20 cellular contexts compared by ENCODE assay signal in genomic region chr6:115735610-115736009, GRCh38.
A peak's percentile ranks its signal among the peaks of the same experiment; 100 is the strongest.
DNase-seq lines count a peak whose midpoint lies in the region; ATAC-seq, FAIRE-seq and TF ChIP-seq lines count a peak whose summit lies in the region.
"Had no signal": no experiment of that assay in that cellular context is flagged by ENCODE, and none has a peak within 500 bp of the region (broad histone marks: within the 10 kb centered on the region; RNA-seq: fewer than 3 reads in every experiment).

No MANE protein-coding gene starts in this region.

- H3K27me3 Mint-ChIP-seq in activated CD4-positive, alpha-beta T cell treated with anti-CD3 and anti-CD28 coated beads, Interleukin-2, amount 10 ng/mL, durations not matched to agents 7 days and 5 days: no peaks in the 10 kb centered on the region
- H3K27me3 Mint-ChIP-seq: B cell; CD4-positive, alpha-beta T cell had no signal

- no peak overlapping the region for H3K4me3 Mint-ChIP-seq in activated CD4-positive, alpha-beta T cell treated with anti-CD3 and anti-CD28 coated beads, Interleukin-2, amount 10 ng/mL, durations not matched to agents 7 days and 5 days
- H3K4me3 Mint-ChIP-seq: B cell; CD4-positive, alpha-beta T cell; CD8-positive, alpha-beta T cell had no signal

- no peak overlapping the region for H3K4me3 ChIP-seq in HEK293 (ENCODE audit: low read depth, low read length)
- no peak overlapping the region for H3K4me3 ChIP-seq in kidney (ENCODE audit: low read length in 2 of 2)
- no peak overlapping the region for H3K4me3 ChIP-seq in spleen
- H3K4me3 ChIP-seq: A549; BLaER1 treated with 17β-estradiol and CSF1 and Interleukin-3, amounts not matched to agents 10 nM and 100 nM had no signal

- H3K9me3 ChIP-seq in HEK293 (ENCODE audit: control insufficient read depth, insufficient read depth, low read depth, low read length) (no peaks in the 10 kb centered on the region), kidney (ENCODE audit: control insufficient read depth in 1 of 2, low read length in 2 of 2) (peaks cover 0 to 3% of the 10 kb centered on the region in 2 donors), spleen (peaks cover 0 to 20% (median 12%) of the 10 kb centered on the region in 8 donors)
- H3K9me3 ChIP-seq: A549, Caco-2 had no signal

- CTCF ChIA-PET in HEK293 (lab: Yijun Ruan, JAX): no interaction called here
- CTCF ChIA-PET in activated CD4-positive, alpha-beta T cell treated with anti-CD3 and anti-CD28 coated beads, Interleukin-2, amount 10 ng/mL, durations not matched to agents 7 days and 5 days (lab: Charles Lee): no interaction called here

- no peak overlapping the region for H3K27ac Mint-ChIP-seq in activated CD4-positive, alpha-beta T cell treated with anti-CD3 and anti-CD28 coated beads, Interleukin-2, amount 10 ng/mL, durations not matched to agents 7 days and 5 days
- H3K27ac Mint-ChIP-seq: B cell; CD4-positive, alpha-beta T cell; CD8-positive, alpha-beta T cell had no signal

- H3K4me1 ChIP-seq in HEK293 (ENCODE audit: control insufficient read depth, insufficient read depth, low read length) (no peaks in the 10 kb centered on the region), kidney (ENCODE audit: control insufficient read depth in 1 of 2, insufficient read depth in 1 of 2, low read depth in 1 of 2, low read length in 2 of 2) (no peaks in the 10 kb centered on the region), spleen (no peaks in the 10 kb centered on the region)
- H3K4me1 ChIP-seq: A549; BLaER1 treated with 17β-estradiol and CSF1 and Interleukin-3, amounts not matched to agents 10 nM and 100 nM; Caco-2 had no signal

- H3K4me1 Mint-ChIP-seq in activated CD4-positive, alpha-beta T cell treated with anti-CD3 and anti-CD28 coated beads, Interleukin-2, amount 10 ng/mL, durations not matched to agents 7 days and 5 days: no peaks in the 10 kb centered on the region
- H3K4me1 Mint-ChIP-seq: B cell had no signal

- 83 to 88% (median 87%) methylated on average over 5 of the region's 5 CpGs for WGBS in spleen, 5 donors

- H3K27me3 ChIP-seq in spleen (replicated peaks in 1 of 7): no peaks in the 10 kb centered on the region
- H3K27me3 ChIP-seq: BLaER1 treated with 17β-estradiol and CSF1 and Interleukin-3, amounts not matched to agents 10 nM and 100 nM had no signal

- POLR2A ChIA-PET in HEK293 (lab: Yijun Ruan, JAX): no interaction called here
- POLR2A ChIA-PET in activated CD4-positive, alpha-beta T cell treated with anti-CD3 and anti-CD28 coated beads, Interleukin-2, amount 10 ng/mL, durations not matched to agents 7 days and 5 days (lab: Charles Lee): no interaction called here

- no peak for TF ChIP-seq POLR2A in spleen (IDR thresholded peaks at IDR 0.05)

- FAIRE-seq in kidney (lab: Jason Lieb, UNC): no peak
- FAIRE-seq: A549, D721Med, G401.6, GM12891, GM19239 had no signal

- H3K36me3 ChIP-seq in HEK293 (ENCODE audit: control insufficient read depth in 2 of 2, insufficient read depth in 1 of 2, low read length in 2 of 2): no peaks in the 10 kb centered on the region
- H3K36me3 ChIP-seq in kidney (ENCODE audit: control insufficient read depth in 1 of 2, insufficient read depth in 2 of 2, low read length in 2 of 2): no peaks in the 10 kb centered on the region
- no peaks in the 10 kb centered on the region for H3K36me3 ChIP-seq in spleen
- H3K36me3 ChIP-seq: BLaER1 treated with 17β-estradiol and CSF1 and Interleukin-3, amounts not matched to agents 10 nM and 100 nM had no signal

- H3K9me3 Mint-ChIP-seq in activated CD4-positive, alpha-beta T cell treated with anti-CD3 and anti-CD28 coated beads, Interleukin-2, amount 10 ng/mL, durations not matched to agents 7 days and 5 days: peaks cover 3% of the 10 kb centered on the region

- TF ChIP-seq CTCF in HEK293 (tag by site-specific recombination; IDR thresholded peaks at IDR 0.05) (no peak), kidney (IDR thresholded peaks at IDR 0.05; ENCODE audit: borderline replicate concordance, extremely low read depth, insufficient read depth) (no peak), spleen (IDR thresholded peaks at IDR 0.05 in 8 of 11, conservative IDR thresholded peaks at IDR 0.05 in 3 of 11) (no peak)

- ATAC-seq in esophagus mucosa: no peak
- ATAC-seq: A549; CD8-positive, alpha-beta T cell had no signal

- H3K36me3 Mint-ChIP-seq in activated CD4-positive, alpha-beta T cell treated with anti-CD3 and anti-CD28 coated beads, Interleukin-2, amount 10 ng/mL, durations not matched to agents 7 days and 5 days (ENCODE audit: low read depth): no peaks in the 10 kb centered on the region
- H3K36me3 Mint-ChIP-seq: CD8-positive, alpha-beta T cell had no signal

- peak; percentile 26 for DNase-seq in kidney
- peak; percentile 40 for DNase-seq in spleen
- DNase-seq in activated CD4-positive, alpha-beta T cell treated with anti-CD3 and anti-CD28 coated beads, Interleukin-2, amount 10 ng/mL, durations not matched to agents 7 days and 5 days: no peak
- DNase-seq: Caco-2; Calu3; CD4-positive, alpha-beta T cell; CD8-positive, alpha-beta T cell; DMS79 treated with DMSO at 0.1 percent for 48 hours; GF-D8 had no signal

- no peak overlapping the region for H3K9ac ChIP-seq in kidney (ENCODE audit: low read length in 2 of 2)
- H3K9ac ChIP-seq: BLaER1 treated with 17β-estradiol and CSF1 and Interleukin-3, amounts not matched to agents 10 nM and 100 nM had no signal

- H3K27ac ChIP-seq in HEK293 (ENCODE audit: extremely low read depth, low read depth, low read length) (no peak overlapping the region), kidney (ENCODE audit: low read depth in 2 of 2, low read length in 2 of 2) (no peak overlapping the region), spleen (no peak overlapping the region)
- H3K27ac ChIP-seq: 22Rv1; A549; BLaER1 treated with 17β-estradiol and CSF1 and Interleukin-3, amounts not matched to agents 10 nM and 100 nM; C4-2B had no signal

- intact Hi-C loops in kidney (cut with DNase I): no loop called here
- intact Hi-C loops in spleen (cut with DNase I; ENCODE audit: low total_unique reads): no loop called here

TF ChIP-seq in HEK293, 187 proteins besides CTCF, POLR2A, EP300 and RAD21:
- TF ChIP-seq ZNF585B (tag by site-specific recombination; IDR thresholded peaks at IDR 0.05): peak; percentile 92
- peak; percentile 40 for TF ChIP-seq SETDB1 (IDR thresholded peaks at IDR 0.05; ENCODE audit: insufficient read length, low read length)
- TF ChIP-seq ZNF704 (tag by site-specific recombination; IDR thresholded peaks at IDR 0.05): no peak
